In the genomic region with DNA sequence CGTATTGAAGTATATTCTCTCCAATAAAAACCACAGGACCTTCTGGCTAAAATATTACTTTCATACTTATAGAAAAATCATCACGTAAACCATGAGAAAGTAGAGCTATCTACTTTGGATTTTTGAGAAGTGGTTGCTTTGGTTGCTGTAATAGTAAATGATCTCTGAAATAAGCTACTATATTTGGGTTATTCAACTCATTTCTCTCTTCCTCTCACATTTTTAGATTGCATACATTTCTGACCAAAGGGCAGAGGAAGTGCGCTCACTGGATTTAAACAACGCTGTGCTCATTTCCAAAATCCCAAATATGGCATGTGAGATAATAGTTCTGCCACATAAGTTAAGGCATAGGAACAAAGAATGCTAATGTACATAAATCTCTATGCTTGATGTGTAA, we compare ENCODE assay signal across 21 cellular contexts.
"Had no signal": no experiment of that assay in that cellular context is flagged by ENCODE, and none has a peak within 500 bp of the region (broad histone marks: within the 10 kb centered on the region; RNA-seq: fewer than 3 reads in every experiment).

No MANE protein-coding gene starts in this region.

- H3K27ac ChIP-seq: esophagus squamous epithelium, gastroesophageal sphincter, parathyroid adenoma, psoas muscle, right lobe of liver, suprapubic skin, thyroid gland had no signal

- H3K36me3 Mint-ChIP-seq: naive thymus-derived CD4-positive, alpha-beta T cell; stimulated activated effector memory CD8-positive, alpha-beta T cell treated with anti-CD3 and anti-CD28 coated beads, Interleukin-12 subunit alpha, Interleukin-12 subunit beta, amount 100 ng/mL, for 72 hours; type B pancreatic cell had no signal

- H3K9me3 ChIP-seq: psoas muscle, right lobe of liver, suprapubic skin, thyroid gland had no signal

- H3K4me1 ChIP-seq: esophagus squamous epithelium, gastroesophageal sphincter, parathyroid adenoma, psoas muscle, right lobe of liver, suprapubic skin, thyroid gland had no signal

- H3K27me3 ChIP-seq: esophagus squamous epithelium, gastroesophageal sphincter, right lobe of liver, suprapubic skin, thyroid gland had no signal

- H3K9ac ChIP-seq: parathyroid adenoma had no signal

- FAIRE-seq: urothelium cell line had no signal

- H3K9me3 Mint-ChIP-seq: nephron progenitor cell, type B pancreatic cell had no signal

- H3K4me1 Mint-ChIP-seq: naive thymus-derived CD4-positive, alpha-beta T cell; nephron progenitor cell; stimulated activated effector memory CD8-positive, alpha-beta T cell treated with anti-CD3 and anti-CD28 coated beads, Interleukin-12 subunit alpha, Interleukin-12 subunit beta, amount 100 ng/mL, for 72 hours had no signal

- H3K4me3 Mint-ChIP-seq: naive thymus-derived CD4-positive, alpha-beta T cell; nephron progenitor cell; stimulated activated effector memory CD8-positive, alpha-beta T cell treated with anti-CD3 and anti-CD28 coated beads, Interleukin-12 subunit alpha, Interleukin-12 subunit beta, amount 100 ng/mL, for 72 hours; type B pancreatic cell had no signal

- H3K27ac Mint-ChIP-seq: naive thymus-derived CD4-positive, alpha-beta T cell; nephron progenitor cell; stimulated activated effector memory CD8-positive, alpha-beta T cell treated with anti-CD3 and anti-CD28 coated beads, Interleukin-12 subunit alpha, Interleukin-12 subunit beta, amount 100 ng/mL, for 72 hours; type B pancreatic cell had no signal

- ATAC-seq: gastroesophageal sphincter; left lobe of liver; naive thymus-derived CD4-positive, alpha-beta T cell; psoas muscle; right lobe of liver; stimulated activated effector memory CD8-positive, alpha-beta T cell treated with anti-CD3 and anti-CD28 coated beads, Interleukin-12 subunit alpha, Interleukin-12 subunit beta, amount 100 ng/mL, for 72 hours; stimulated activated naive CD8-positive, alpha-beta T cell treated with anti-CD3 and anti-CD28 coated beads, Interleukin-15, Interleukin-2, amounts not matched to agents 100 U/mL and 50 U/mL, for 24 hours had no signal

- H3K4me3 ChIP-seq: esophagus squamous epithelium, gastroesophageal sphincter, psoas muscle, right lobe of liver, suprapubic skin, thyroid gland had no signal

- H2AFZ ChIP-seq: parathyroid adenoma had no signal

- H3K27me3 Mint-ChIP-seq: naive thymus-derived CD4-positive, alpha-beta T cell; type B pancreatic cell had no signal

- H3K79me2 ChIP-seq: parathyroid adenoma had no signal

- DNase-seq: esophagus squamous epithelium; foreskin fibroblast; glutamatergic neuron; islet precursor cell; mammary epithelial cell; naive thymus-derived CD4-positive, alpha-beta T cell; nephron progenitor cell; psoas muscle; retina; right lobe of liver; stimulated activated CD4-positive, alpha-beta T cell treated with anti-CD3 and anti-CD28 coated beads, Interleukin-4, amount 100 ng/mL, for 1 hour; stimulated activated CD8-positive, alpha-beta memory T cell treated with anti-CD3 and anti-CD28 coated beads, Interleukin-4, amount 100 ng/mL, for 48 hours; stimulated activated naive CD8-positive, alpha-beta T cell treated with anti-CD3 and anti-CD28 coated beads, Interleukin-15, Interleukin-2, amounts not matched to agents 100 U/mL and 50 U/mL, for 24 hours; thyroid gland had no signal

- H3K36me3 ChIP-seq: esophagus squamous epithelium, gastroesophageal sphincter, right lobe of liver, suprapubic skin, thyroid gland had no signal
